Comparison of ENCODE assay signal across 9 cellular contexts in the genomic region with DNA sequence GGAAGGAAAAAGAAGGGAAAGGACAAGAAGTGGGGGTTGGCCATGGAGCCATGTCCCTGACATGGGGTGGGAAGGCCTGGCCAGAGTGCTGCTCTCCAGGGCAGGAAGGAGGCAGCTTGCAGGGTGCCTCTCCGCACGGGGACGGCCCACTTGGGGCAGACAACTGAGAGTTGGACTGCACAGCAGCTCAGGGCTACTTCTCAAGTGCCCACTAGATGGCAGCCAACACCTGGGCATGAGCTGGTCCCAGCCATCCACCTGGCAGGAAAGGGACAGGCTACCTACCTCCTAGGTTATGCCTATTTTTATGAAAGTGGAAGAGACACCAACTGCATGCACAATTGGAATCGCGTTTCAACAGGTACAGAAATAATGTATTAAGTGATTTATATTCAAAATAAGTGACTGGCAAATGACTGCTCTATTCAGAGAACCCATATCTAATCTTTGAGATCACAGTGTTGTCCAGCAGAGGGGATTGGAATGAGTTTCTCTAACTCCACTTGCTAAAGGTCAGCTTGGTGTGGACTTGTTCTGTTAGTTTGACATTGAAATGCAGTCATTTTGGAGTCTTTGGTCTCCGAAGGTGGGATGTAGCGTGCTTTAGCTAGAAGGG.
DNase-seq lines count a peak whose midpoint lies in the region; ATAC-seq and TF ChIP-seq lines count a peak whose summit lies in the region.
"Had no signal": no experiment of that assay in that cellular context is flagged by ENCODE, and none has a peak within 500 bp of the region (broad histone marks: within the 10 kb centered on the region; RNA-seq: fewer than 3 reads in every experiment).

No MANE protein-coding gene starts in this region.

- DNase-seq in DMS79 treated with DMSO at 0.1 percent for 48 hours (lab: John Stamatoyannopoulos, UW) (peak; percentile 70), Kasumi-1 (lab: John Stamatoyannopoulos, UW) (peak; percentile 53 to 58), RKO (ENCODE audit: low spot score) (peak; percentile 79), fibroblast of villous mesenchyme (ENCODE audit: low read depth) (peak; percentile 73), nucleus accumbens (lab: John Stamatoyannopoulos, UW) (peak in 50 of 56 donors; percentile 4 to 76 (median 39)), testis (peak; percentile 79)

- TF ChIP-seq CTCF in fibroblast of villous mesenchyme (IDR thresholded peaks at IDR 0.05; ENCODE audit: insufficient read depth, low read depth, low read length) = peak; percentile 90
- peak; percentile 75 to 93 (median 86) for TF ChIP-seq CTCF in testis (IDR thresholded peaks at IDR 0.05)

- no peaks in the 10 kb centered on the region for H3K27me3 ChIP-seq in testis

- ATAC-seq in GM21723 (IDR thresholded peaks at IDR 0.05; ENCODE audit: unreplicated experiment) = peak; percentile 88
- peak; percentile 93 for ATAC-seq in activated T-helper 17 cell treated with anti-CD3 and anti-CD28 coated beads, Interleukin-2, amount 50 U/mL, for 72 hours (replicated peaks)

- H3K27ac Mint-ChIP-seq in activated T-helper 17 cell treated with anti-CD3 and anti-CD28 coated beads, Interleukin-2, amount 50 U/mL, for 72 hours = no peak overlapping the region

- TF ChIP-seq POLR2A in testis (IDR thresholded peaks at IDR 0.05) = no peak

- H3K9me3 ChIP-seq in testis = no peaks in the 10 kb centered on the region

- H3K9me3 Mint-ChIP-seq in activated T-helper 17 cell treated with anti-CD3 and anti-CD28 coated beads, Interleukin-2, amount 50 U/mL, for 72 hours = no peaks in the 10 kb centered on the region

- H3K36me3 Mint-ChIP-seq in activated T-helper 17 cell treated with anti-CD3 and anti-CD28 coated beads, Interleukin-2, amount 50 U/mL, for 72 hours (ENCODE audit: low read depth) = no peaks in the 10 kb centered on the region

- H3K27ac ChIP-seq in testis = no peak overlapping the region
- H3K27ac ChIP-seq: epithelial cell of prostate had no signal

- intact Hi-C loops in testis (cut with DNase I; ENCODE audit: low total_unique reads) = loop anchor here (5.0 kb wide), 1 partner anchor 512 kb away; no protein-coding TSS in a partner anchor

- H3K36me3 ChIP-seq in testis (ENCODE audit: low read depth, missing control alignments) = no peaks in the 10 kb centered on the region

- H3K4me3 Mint-ChIP-seq in activated T-helper 17 cell treated with anti-CD3 and anti-CD28 coated beads, Interleukin-2, amount 50 U/mL, for 72 hours = no peak overlapping the region

- H3K4me1 ChIP-seq in testis = peaks cover 9% of the 10 kb centered on the region

- H3K27me3 Mint-ChIP-seq in activated T-helper 17 cell treated with anti-CD3 and anti-CD28 coated beads, Interleukin-2, amount 50 U/mL, for 72 hours = no peaks in the 10 kb centered on the region

- H3K4me3 ChIP-seq in fibroblast of villous mesenchyme (ENCODE audit: low read depth, low read length) = no peak overlapping the region
- H3K4me3 ChIP-seq in testis = no peak overlapping the region

- no peaks in the 10 kb centered on the region for H3K4me1 Mint-ChIP-seq in activated T-helper 17 cell treated with anti-CD3 and anti-CD28 coated beads, Interleukin-2, amount 50 U/mL, for 72 hours

- WGBS in testis, 2 donors = 29 to 34% methylated on average over 7 of the region's 7 CpGs
